Comparison of ENCODE assay signal across 23 cellular contexts in the genomic region with DNA sequence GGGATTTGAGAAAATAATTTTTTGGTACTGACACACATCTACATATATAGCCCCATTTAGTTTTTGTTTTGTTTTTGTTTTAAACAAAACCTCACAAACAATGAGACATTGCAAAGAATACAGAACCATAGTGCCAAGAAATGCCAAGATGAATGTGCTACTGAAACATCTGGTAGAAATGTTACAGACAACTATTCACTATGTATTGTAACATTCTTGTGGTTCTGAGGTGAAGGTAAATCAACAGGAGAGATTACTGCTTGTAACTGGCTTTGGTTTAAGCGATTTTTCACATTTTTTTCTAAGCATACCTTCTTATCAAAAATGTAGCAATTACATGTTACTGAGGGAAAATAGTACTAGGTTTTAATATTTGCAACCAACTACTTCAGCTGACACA.
"Had no signal": no experiment of that assay in that cellular context is flagged by ENCODE, and none has a peak within 500 bp of the region (broad histone marks: within the 10 kb centered on the region; RNA-seq: fewer than 3 reads in every experiment).

No MANE protein-coding gene starts in this region.

- H3K27ac ChIP-seq: body of pancreas, lower lobe of right lung, neutrophil, parathyroid adenoma, stomach, VCaP had no signal

- H3K9ac ChIP-seq: parathyroid adenoma had no signal

- H3K36me3 ChIP-seq: lower lobe of right lung, neutrophil, stomach had no signal

- H3K27me3 ChIP-seq: body of pancreas, neutrophil, stomach had no signal

- H3K4me1 ChIP-seq: body of pancreas, lower lobe of right lung, parathyroid adenoma, stomach had no signal

- H3K4me3 ChIP-seq: body of pancreas, lower lobe of right lung, smooth muscle cell, stomach had no signal

- FAIRE-seq: islet of Langerhans had no signal

- H3K9me3 ChIP-seq: body of pancreas, lower lobe of right lung, neutrophil had no signal

- ATAC-seq: activated T-cell treated with anti-CD3 and anti-CD28 coated beads, Interleukin-2, amount 50 U/mL, for 72 hours; body of pancreas; esophagus mucosa; lower lobe of right lung; natural killer cell; sciatic nerve; stimulated activated effector memory CD8-positive, alpha-beta T cell treated with anti-CD3 and anti-CD28 coated beads, Interleukin-12 subunit alpha, Interleukin-12 subunit beta, amount 100 ng/mL, for 72 hours had no signal

- DNase-seq: activated CD4-positive, CD25-positive, alpha-beta regulatory T cell treated with anti-CD3 and anti-CD28 coated beads, Interleukin-2, amount 50 U/mL, for 72 hours; activated CD8-positive, alpha-beta memory T cell treated with anti-CD3 and anti-CD28 coated beads for 24 hours; activated CD8-positive, alpha-beta memory T cell treated with anti-CD3 and anti-CD28 coated beads, Interleukin-2, amount 50 U/mL, for 48 hours; activated effector memory CD4-positive, alpha-beta T cell treated with anti-CD3 and anti-CD28 coated beads, Interleukin-2, amount 50 U/mL, for 16 hours; activated naive CD4-positive, alpha-beta T cell treated with anti-CD3 and anti-CD28 coated beads, Interleukin-2, amount 50 U/mL, for 16 hours; activated T-cell treated with anti-CD3 and anti-CD28 coated beads, Interleukin-2, amount 50 U/mL, for 72 hours; body of pancreas; central memory CD4-positive, alpha-beta T cell; cortex of kidney; lower lobe of right lung; natural killer cell; stimulated activated CD4-positive, alpha-beta T cell treated with anti-CD3 and anti-CD28 coated beads, Interleukin-4, amount 100 ng/mL, for 24 hours; stomach; T-helper 2 cell; trophoblast cell had no signal
